In genomic region chr9:109012876-109013677, GRCh38 we compare ENCODE assay signal across 1 cellular context.
TF ChIP-seq lines count a peak whose summit lies in the region.

CTNNAL1 (minus strand) TSS chr9:109013499; CDS start chr9:109013442, 57 bp downstream.

TF ChIP-seq in K562, 482 proteins besides CTCF, POLR2A, EP300 and RAD21 (continued from another document and continues in another):
- no peak for TF ChIP-seq ZZZ3 (IDR thresholded peaks at IDR 0.05)
- peak in 1 of 2 experiments; percentile 62; a peak in 2 of 4 replicates for TF ChIP-seq NONO (IDR thresholded peaks at IDR 0.05; ENCODE audit: low read depth in 2 of 2, low read length in 1 of 2)
- 0 out of 2 replicates have a peak, but pooled peaks have one; percentile 31 for TF ChIP-seq RBM14 (IDR thresholded peaks at IDR 0.05; ENCODE audit: borderline replicate concordance, insufficient read depth, low read depth, low read length)
- TF ChIP-seq ZNF717 (CRISPR knock-in tag; IDR thresholded peaks at IDR 0.05), result no peak
- no peak for TF ChIP-seq ELF1 (tag; IDR thresholded peaks at IDR 0.05)
- peak; percentile 76; the same call in 1 of the 2 replicates for TF ChIP-seq AFF4 (CRISPR knock-in tag; IDR thresholded peaks at IDR 0.05)
- peak in 1 of 2 experiments; percentile 74 for TF ChIP-seq E2F6 (IDR thresholded peaks at IDR 0.05; ENCODE audit: borderline replicate concordance in 1 of 2, extremely low read depth in 1 of 2, insufficient read depth in 1 of 2, insufficient read length in 1 of 2, low read depth in 1 of 2, low read length in 1 of 2, poor library complexity in 1 of 2, severe bottlenecking in 1 of 2)
- TF ChIP-seq ZBTB7A (IDR thresholded peaks at IDR 0.05; ENCODE audit: borderline replicate concordance, control insufficient read depth, low read depth, low read length), result peak; percentile 55; the same call in 1 of the 2 replicates
- no peak for TF ChIP-seq TEAD1 (CRISPR knock-in tag; IDR thresholded peaks at IDR 0.05)
- no peak for TF ChIP-seq KLF6 (CRISPR knock-in tag; IDR thresholded peaks at IDR 0.05; ENCODE audit: borderline replicate concordance)
- no peak for TF ChIP-seq YBX1 (IDR thresholded peaks at IDR 0.05)
- TF ChIP-seq ZNF644 (tag; IDR thresholded peaks at IDR 0.05; ENCODE audit: low read depth), result no peak
- 0 out of 4 replicates have a peak, but pooled peaks of 1 of the 2 experiments have one; percentile 58 for TF ChIP-seq UBTF (IDR thresholded peaks at IDR 0.05; ENCODE audit: borderline replicate concordance in 1 of 2, low read depth in 2 of 2, low read length in 2 of 2)
- 0 out of 2 replicates have a peak, but pooled peaks have one; percentile 39 for TF ChIP-seq NR3C1 (CRISPR knock-in tag; IDR thresholded peaks at IDR 0.05)
- TF ChIP-seq SUPT5H (IDR thresholded peaks at IDR 0.05), result peak; percentile 68; the same call in 1 of the 2 replicates
- peak; percentile 64 for TF ChIP-seq POLR2H (tag; IDR thresholded peaks at IDR 0.05; ENCODE audit: low read depth)
- peak; percentile 83 for TF ChIP-seq RBFOX2 (IDR thresholded peaks at IDR 0.05; ENCODE audit: low read depth, low read length)
- TF ChIP-seq SNIP1 (IDR thresholded peaks at IDR 0.05; ENCODE audit: low read depth), result no peak
- peak; percentile 64 for TF ChIP-seq TAF1 (IDR thresholded peaks at IDR 0.05; ENCODE audit: control insufficient read depth, extremely low read depth, insufficient read depth, low read length, severe bottlenecking)
- TF ChIP-seq ZNF384 (IDR thresholded peaks at IDR 0.05; ENCODE audit: low read depth, low read length), result no peak
- no peak for TF ChIP-seq ATF1 (CRISPR knock-in tag; IDR thresholded peaks at IDR 0.05)
- TF ChIP-seq ATF1 (tag; IDR thresholded peaks at IDR 0.05), result 0 out of 2 replicates have a peak, but pooled peaks have one; percentile 2
- peak; percentile 51; the same call in 1 of the 2 replicates for TF ChIP-seq GABPB1 (CRISPR knock-in tag; IDR thresholded peaks at IDR 0.05)
- no peak for TF ChIP-seq CEBPZ (IDR thresholded peaks at IDR 0.05; ENCODE audit: borderline replicate concordance, low read depth, low read length)
- no peak for TF ChIP-seq GABPA (tag; conservative IDR thresholded peaks at IDR 0.05; ENCODE audit: low read depth)
- TF ChIP-seq HNRNPUL1 (IDR thresholded peaks at IDR 0.05; ENCODE audit: low read length), result no peak
- TF ChIP-seq STAT5B (CRISPR knock-in tag; IDR thresholded peaks at IDR 0.05), result no peak
- 0 out of 2 replicates have a peak, but pooled peaks have one; percentile 24 for TF ChIP-seq ETS1 (conservative IDR thresholded peaks at IDR 0.05; ENCODE audit: control insufficient read depth, low read depth, low read length)
- TF ChIP-seq SFPQ (IDR thresholded peaks at IDR 0.05; ENCODE audit: low read depth, low read length), result no peak
- peak; percentile 11; the same call in 1 of the 2 replicates for TF ChIP-seq MBD2 (IDR thresholded peaks at IDR 0.05; ENCODE audit: borderline replicate concordance, low read depth)
- no peak for TF ChIP-seq IRF9 (tag; IDR thresholded peaks at IDR 0.05)
- TF ChIP-seq CREB5 (CRISPR knock-in tag; IDR thresholded peaks at IDR 0.05), result no peak
- peak; percentile 37 to 87 (median 82) for TF ChIP-seq YY1 (IDR thresholded peaks at IDR 0.05; ENCODE audit: borderline replicate concordance in 1 of 3, control insufficient read depth in 1 of 3, extremely low read depth in 1 of 3, insufficient read depth in 3 of 3, insufficient read length in 1 of 3, insufficient replicate concordance in 2 of 3, low read depth in 1 of 3, low read length in 2 of 3)
- TF ChIP-seq TRIM24 (IDR thresholded peaks at IDR 0.05), result no peak
- TF ChIP-seq TBP (optimal IDR thresholded peaks at IDR 0.05; ENCODE audit: low read depth, low read length), result peak; percentile 72
- TF ChIP-seq RBM15 (IDR thresholded peaks at IDR 0.05; ENCODE audit: insufficient read depth, low read length), result no peak
- no peak for TF ChIP-seq ZNF589 (CRISPR knock-in tag; IDR thresholded peaks at IDR 0.05; ENCODE audit: low read depth)
